Comparison of ENCODE assay signal across 7 cellular contexts in genomic region chrX:129594781-129595180, GRCh38. TPM values are rescaled to one million over a fixed set of nuclear protein-coding genes. Genes with fewer than 3 reads are reported as not detected.
"Had no signal": no experiment of that assay in that cellular context is flagged by ENCODE, and none has a peak within 500 bp of the region (broad histone marks: within the 10 kb centered on the region; RNA-seq: fewer than 3 reads in every experiment).

No MANE protein-coding gene starts in this region.

- FAIRE-seq: HTR-8/SVneo had no signal

- H3K9me3 ChIP-seq: HAP-1 had no signal

- ATAC-seq: HCT116 had no signal

- H3K27ac Mint-ChIP-seq: IgD-negative memory B cell had no signal

- H3K4me1 ChIP-seq: HAP-1 had no signal

- H3K4me3 ChIP-seq: GM23248, HAP-1 had no signal

- H3K27me3 Mint-ChIP-seq: IgD-negative memory B cell had no signal

- H3K9me3 Mint-ChIP-seq: IgD-negative memory B cell had no signal

- H2AFZ ChIP-seq: GM23248 had no signal

- H3K9ac ChIP-seq: GM23248 had no signal

- H3K4me1 Mint-ChIP-seq: IgD-negative memory B cell had no signal

- DNase-seq: GM23248, GOT3, H7 had no signal

- H3K4me3 Mint-ChIP-seq: IgD-negative memory B cell had no signal

- H3K27ac ChIP-seq: GM23248 had no signal

RNA-seq across cellular contexts. Expression of gene APLN, which starts 60.0 kb away (rescaled TPM):
- polyA plus RNA-seq: IgD-negative memory B cell had no signal
